Comparison of ENCODE assay signal across 10 cellular contexts in the genomic region with DNA sequence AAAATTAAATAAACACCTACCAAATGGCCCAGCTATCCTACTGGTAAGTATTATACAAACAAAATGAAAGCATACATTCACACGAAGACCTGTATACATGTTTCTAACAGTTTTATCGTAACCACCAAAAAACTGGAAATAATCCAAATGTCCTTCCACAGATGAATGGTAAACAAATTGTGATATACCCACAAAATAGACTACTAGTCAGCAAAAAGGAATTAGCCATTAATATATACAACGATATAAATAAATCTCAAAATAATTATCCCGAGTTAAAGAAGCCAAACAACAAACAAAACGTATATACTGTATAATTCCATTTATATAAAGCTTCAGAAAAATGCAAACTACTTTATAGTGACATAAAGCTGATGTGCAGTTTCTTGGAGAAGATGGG.
"Had no signal": no experiment of that assay in that cellular context is flagged by ENCODE, and none has a peak within 500 bp of the region (broad histone marks: within the 10 kb centered on the region; RNA-seq: fewer than 3 reads in every experiment).

No MANE protein-coding gene starts in this region.

- H3K4me3 ChIP-seq: GM23248, GM23338 had no signal

- FAIRE-seq: H1, H54 had no signal

- H2AFZ ChIP-seq: GM23248, GM23338 had no signal

- H3K9ac ChIP-seq: GM23248 had no signal

- H3K27ac ChIP-seq: GM23248 had no signal

- H3K4me2 ChIP-seq: GM23338 had no signal

- DNase-seq: GM23248, GOT3, H7, H9, HCEC 1CT, HFFc6 had no signal

- ATAC-seq: GM23338, HCT116 had no signal
